Comparison of ENCODE assay signal across 11 cellular contexts in genomic region chr17:2814049-2814448, GRCh38. TPM values are rescaled to one million over a fixed set of nuclear protein-coding genes. Genes with fewer than 3 reads are reported as not detected.
DNase-seq lines count a peak whose midpoint lies in the region; ATAC-seq and TF ChIP-seq lines count a peak whose summit lies in the region.
"Had no signal": no experiment of that assay in that cellular context is flagged by ENCODE, and none has a peak within 500 bp of the region (broad histone marks: within the 10 kb centered on the region; RNA-seq: fewer than 3 reads in every experiment).

No MANE protein-coding gene starts in this region.

- 51 to 66% (median 64%) methylated on average over 5 of the region's 5 CpGs for WGBS in heart left ventricle, 4 donors
- 28 to 48% methylated on average over 5 of the region's 5 CpGs for WGBS in body of pancreas, 2 donors

- peak overlapping the region in 1 of 12 donors; percentile 37 for H3K27ac ChIP-seq in heart left ventricle
- no peak overlapping the region for H3K27ac ChIP-seq in body of pancreas
- H3K27ac ChIP-seq in gastrocnemius medialis: no peak overlapping the region

- H3K4me3 ChIP-seq in heart left ventricle: peak overlapping the region in 1 of 12 donors; percentile 48
- peak overlapping the region; percentile 50 for H3K4me3 ChIP-seq in Jurkat, Clone E6-1 (ENCODE audit: low read length)
- H3K4me3 ChIP-seq in body of pancreas: no peak overlapping the region
- H3K4me3 ChIP-seq in gastrocnemius medialis: no peak overlapping the region

- H3K36me3 ChIP-seq in heart left ventricle (no peaks in the 10 kb centered on the region), body of pancreas (replicated peaks in 1 of 2; ENCODE audit: insufficient read depth in 1 of 2, low read depth in 2 of 2) (no peaks in the 10 kb centered on the region), gastrocnemius medialis (no peaks in the 10 kb centered on the region)

- in situ Hi-C loops in gastrocnemius medialis (cut with MboI; ENCODE audit: low sequenced_read_pairs in 4 of 4): no loop called here

- DNase-seq in Right ventricle myocardium superior (no peak), heart left ventricle (no peak), body of pancreas (no peak), SKM-1 treated with dmso at 0.1 percent for 144 hours (lab: John Stamatoyannopoulos, UW; ENCODE audit: unreplicated experiment) (no peak), gastrocnemius medialis (no peak)
- DNase-seq in Jurkat, Clone E6-1 (ENCODE audit: low read depth, low spot score): no peak
- no peak for DNase-seq in central memory CD8-positive, alpha-beta T cell (ENCODE audit: low spot score in 2 of 2)
- DNase-seq in stimulated activated CD4-positive, alpha-beta T cell treated with anti-CD3 and anti-CD28 coated beads, Interleukin-12 subunit alpha, Interleukin-12 subunit beta, amount 100 ng/mL, for 4 hours: no peak
- DNase-seq: NCI-H2227 treated with DMSO at 0.1 percent for 48 hours, substantia nigra, SW 1271 had no signal

- intact Hi-C loops in Right ventricle myocardium superior (cut with DNase I): no loop called here
- intact Hi-C loops in heart left ventricle (cut with DNase I): no loop called here
- intact Hi-C loops in body of pancreas (cut with DNase I): no loop called here
- intact Hi-C loops in gastrocnemius medialis (cut with DNase I; ENCODE audit: low total_unique reads): no loop called here

- H3K36me3 Mint-ChIP-seq in central memory CD8-positive, alpha-beta T cell (ENCODE audit: insufficient read depth): peaks cover 29% of the 10 kb centered on the region

- H3K9me3 Mint-ChIP-seq in central memory CD8-positive, alpha-beta T cell: no peaks in the 10 kb centered on the region

- TF ChIP-seq CTCF in heart left ventricle (IDR thresholded peaks at IDR 0.05): no peak
- no peak for TF ChIP-seq CTCF in body of pancreas (IDR thresholded peaks at IDR 0.05)
- TF ChIP-seq CTCF in gastrocnemius medialis (IDR thresholded peaks at IDR 0.05 in 4 of 5, conservative IDR thresholded peaks at IDR 0.05 in 1 of 5): no peak

- no peaks in the 10 kb centered on the region for H3K27me3 Mint-ChIP-seq in central memory CD8-positive, alpha-beta T cell

- TF ChIP-seq POLR2A in heart left ventricle (IDR thresholded peaks at IDR 0.05): no peak
- TF ChIP-seq POLR2A in body of pancreas (IDR thresholded peaks at IDR 0.05): no peak
- no peak for TF ChIP-seq POLR2A in gastrocnemius medialis (IDR thresholded peaks at IDR 0.05)

- H3K4me1 ChIP-seq in heart left ventricle: peaks cover 0 to 29% (median 0%) of the 10 kb centered on the region in 12 donors
- H3K4me1 ChIP-seq in body of pancreas: no peaks in the 10 kb centered on the region
- H3K4me1 ChIP-seq in gastrocnemius medialis: no peaks in the 10 kb centered on the region

- peaks cover 0 to 4% (median 0%) of the 10 kb centered on the region in 9 donors for H3K27me3 ChIP-seq in heart left ventricle
- no peaks in the 10 kb centered on the region for H3K27me3 ChIP-seq in body of pancreas
- peaks cover 0 to 6% (median 0%) of the 10 kb centered on the region in 3 donors for H3K27me3 ChIP-seq in gastrocnemius medialis

- peak overlapping the region; percentile 77 for H3K27ac Mint-ChIP-seq in central memory CD8-positive, alpha-beta T cell (ENCODE audit: low read depth)

- ATAC-seq in Right ventricle myocardium superior (ENCODE audit: poor library complexity) (peak; percentile 41), heart left ventricle (no peak), body of pancreas (no peak), gastrocnemius medialis (no peak)
- peak; percentile 15 for ATAC-seq in central memory CD8-positive, alpha-beta T cell (replicated peaks; ENCODE audit: extremely low read depth, poor library complexity, severe bottlenecking)

- peak overlapping the region; percentile 79 for H3K4me3 Mint-ChIP-seq in central memory CD8-positive, alpha-beta T cell

- H3K9me3 ChIP-seq in heart left ventricle (no peaks in the 10 kb centered on the region), body of pancreas (no peaks in the 10 kb centered on the region), gastrocnemius medialis (no peaks in the 10 kb centered on the region)

- peaks cover 35% of the 10 kb centered on the region for H3K4me1 Mint-ChIP-seq in central memory CD8-positive, alpha-beta T cell

RNA-seq across cellular contexts. Expression of gene RAP1GAP2, which starts 17.8 kb away (rescaled TPM):
- total RNA-seq in Right ventricle myocardium superior (46.8 TPM), heart left ventricle (10 to 100 TPM; 24.7 to 44.1 (median 36.5) TPM), body of pancreas (10 to 100 TPM; 21.8 to 81.1 TPM), gastrocnemius medialis (1 to 10 TPM in 3 of 4 donors, under 1 TPM in 1; 0.85 to 2.4 (median 1.5) TPM)
- polyA plus RNA-seq in heart left ventricle: 10 to 100 TPM; 13.5 to 18.3 TPM
- polyA plus RNA-seq in Jurkat, Clone E6-1 (2012; ENCODE audit: insufficient read depth, insufficient read length): 8.0 TPM

Comparison
In these comparisons a context has a peak if more than half of its experiments do, and no peak if none do; other contexts are left out.
1. ATAC-seq: peak in Right ventricle myocardium superior (single experiment) and central memory CD8-positive, alpha-beta T cell (single experiment); none in heart left ventricle (0 of 4), body of pancreas (single experiment) and gastrocnemius medialis (0 of 2).
2. RNA of gene RAP1GAP2, which starts 17.8 kb away (total RNA-seq): 21.8 to 81.1 TPM in body of pancreas, 46.8 TPM in Right ventricle myocardium superior (single experiment) and 24.7 to 44.1 TPM in heart left ventricle; 0.85 to 2.4 TPM in gastrocnemius medialis; every median in the first group is over 4 times any median in the second.